Comparison of ENCODE assay signal across 8 cellular contexts in the genomic region with DNA sequence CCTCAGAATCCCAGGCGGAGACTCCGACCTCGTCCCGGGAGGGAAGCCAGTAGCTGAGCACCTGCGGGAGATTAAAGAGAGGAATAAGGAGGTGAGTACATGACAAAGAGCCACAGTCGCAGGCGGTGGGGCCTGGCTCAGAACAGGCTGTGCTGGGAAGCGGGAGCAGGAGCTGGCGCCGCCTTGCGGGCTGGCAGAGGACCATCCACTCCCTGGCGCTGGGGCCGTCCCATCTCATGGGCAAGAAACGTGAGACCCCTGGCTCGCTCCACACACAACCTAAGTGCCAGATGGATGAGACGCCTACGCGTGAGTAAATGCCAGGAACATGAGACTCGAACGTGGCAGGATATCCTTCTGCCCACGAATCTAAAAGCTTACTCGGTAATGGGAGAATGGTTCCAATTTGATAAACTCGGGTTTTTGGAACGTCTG. TPM values are rescaled to one million over a fixed set of nuclear protein-coding genes. Genes with fewer than 3 reads are reported as not detected.
DNase-seq lines count a peak whose midpoint lies in the region; ATAC-seq and TF ChIP-seq lines count a peak whose summit lies in the region.

No MANE protein-coding gene starts in this region.

- H3K36me3 ChIP-seq in adrenal gland (replicated peaks in 1 of 2) (no peaks in the 10 kb centered on the region), prostate gland (no peaks in the 10 kb centered on the region)

- TF ChIP-seq POLR2A in adrenal gland (IDR thresholded peaks at IDR 0.05): no peak
- no peak for TF ChIP-seq POLR2A in prostate gland (IDR thresholded peaks at IDR 0.05)

- H3K27me3 ChIP-seq in adrenal gland: peaks cover 4% of the 10 kb centered on the region
- no peaks in the 10 kb centered on the region for H3K27me3 ChIP-seq in prostate gland (replicated peaks; ENCODE audit: insufficient read depth)

- TF ChIP-seq CTCF in adrenal gland (IDR thresholded peaks at IDR 0.05): peak; percentile 37 to 73 (median 60)
- peak; percentile 9 to 82 (median 67) for TF ChIP-seq CTCF in prostate gland (IDR thresholded peaks at IDR 0.05)

- H3K4me3 ChIP-seq in adrenal gland (no peak overlapping the region), prostate gland (no peak overlapping the region)

- intact Hi-C loops in adrenal gland (cut with DNase I) (no loop called here), left cardiac atrium (cut with DNase I) (no loop called here), prostate gland (cut with DNase I) (loop anchor here (10.0 kb wide), 1 partner anchor 119 kb away; no protein-coding TSS in a partner anchor)

- H3K9me3 ChIP-seq in adrenal gland (replicated peaks in 1 of 3) (no peaks in the 10 kb centered on the region), prostate gland (no peaks in the 10 kb centered on the region)

- 18 to 26% (median 26%) methylated on average over 23 to 24 of the region's 24 CpGs for WGBS in adrenal gland, 4 donors
- WGBS in prostate gland: 22% methylated on average over 24 of the region's 24 CpGs

- DNase-seq in COR-L47 (lab: John Stamatoyannopoulos, UW) (peak; percentile 28), NCI-H1105 treated with DMSO at 0.1 percent for 48 hours (lab: John Stamatoyannopoulos, UW) (peak; percentile 79), adrenal gland (peak in 6 of 7 donors; percentile 72 to 88 (median 80)), left cardiac atrium (peak; percentile 83), prostate gland (ENCODE audit: low spot score) (peak; percentile 85)
- DNase-seq in stimulated activated CD4-positive, alpha-beta T cell treated with anti-CD3 and anti-CD28 coated beads, Interleukin-4, amount 100 ng/mL, for 1 hour: no peak

- H3K27ac ChIP-seq in adrenal gland (peak overlapping the region in 2 of 5 donors; percentile 17 to 29), prostate gland (peak overlapping the region; percentile 19 to 45)

- ATAC-seq in left cardiac atrium: peak; percentile 85 to 90
- ATAC-seq in GM21825 (IDR thresholded peaks at IDR 0.05; ENCODE audit: unreplicated experiment): no peak
- no peak for ATAC-seq in HG03432 (IDR thresholded peaks at IDR 0.05; ENCODE audit: unreplicated experiment)

- H3K4me1 ChIP-seq in adrenal gland (replicated peaks in 1 of 2) (peaks cover 0 to 9% of the 10 kb centered on the region in 2 donors), prostate gland (replicated peaks) (no peaks in the 10 kb centered on the region)

RNA-seq across cellular contexts. Expression of gene CEND1, which starts 6.3 kb away (rescaled TPM):
- total RNA-seq in adrenal gland: 1 to 10 TPM in 3 of 8 donors, under 1 TPM in 1, not detected in 4; 0.42 to 4.9 (median 3.0) TPM
- polyA plus RNA-seq in adrenal gland: 10 to 100 TPM in 1 of 3 donors, 1 to 10 TPM in 2; 1.6 to 14.5 (median 4.2) TPM
- total RNA-seq in left cardiac atrium: under 1 TPM in 1 of 2 donors, not detected in 1; 0.58 TPM
- 1 to 10 TPM in 1 of 2 donors, under 1 TPM in 1; 0.18 to 1.6 TPM for total RNA-seq in prostate gland

RNA-seq across cellular contexts. Expression of gene GATD1, which starts 6.3 kb away (rescaled TPM):
- total RNA-seq in adrenal gland: 100 to 1,000 TPM in 4 of 8 donors, 10 to 100 TPM in 4; 43.3 to 156 (median 96.9) TPM
- 100 to 1,000 TPM in 1 of 3 donors, 10 to 100 TPM in 2; 20.3 to 176 (median 49.3) TPM for polyA plus RNA-seq in adrenal gland
- 10 to 100 TPM; 29.8 to 43.5 TPM for total RNA-seq in left cardiac atrium
- 10 to 100 TPM; 29.9 to 72.3 TPM for total RNA-seq in prostate gland

RNA-seq across cellular contexts. Expression of gene SLC25A22, which starts 14.5 kb away (rescaled TPM):
- total RNA-seq in adrenal gland (10 to 100 TPM in 7 of 8 donors, 1 to 10 TPM in 1; 8.2 to 41.3 (median 17.6) TPM), left cardiac atrium (10 to 100 TPM in 1 of 2 donors, 1 to 10 TPM in 1; 6.5 to 11.6 TPM), prostate gland (10 to 100 TPM; 21.2 to 43.2 TPM)
- polyA plus RNA-seq in adrenal gland: 10 to 100 TPM in 2 of 3 donors, 1 to 10 TPM in 1; 7.7 to 18.8 (median 14.0) TPM

RNA-seq across cellular contexts. Expression of gene PIDD1, which starts 21.4 kb away (rescaled TPM):
- total RNA-seq in adrenal gland (10 to 100 TPM in 4 of 8 donors, 1 to 10 TPM in 4; 5.9 to 28.8 (median 12.4) TPM), left cardiac atrium (1 to 10 TPM; 8.5 to 9.1 TPM), prostate gland (10 to 100 TPM; 15.3 to 60.5 TPM)
- 100 to 1,000 TPM in 1 of 3 donors, 10 to 100 TPM in 1, under 1 TPM in 1; 0.93 to 110 (median 51.7) TPM for polyA plus RNA-seq in adrenal gland

RNA-seq across cellular contexts. Expression of gene RPLP2, which starts 26.2 kb away (rescaled TPM):
- total RNA-seq in adrenal gland: 1,000 to 10,000 TPM in 4 of 8 donors, 100 to 1,000 TPM in 4; 190 to 2,046 (median 1,187) TPM
- 1,000 to 10,000 TPM in 2 of 3 donors, 100 to 1,000 TPM in 1; 496 to 2,473 (median 1,460) TPM for polyA plus RNA-seq in adrenal gland
- 1,000 to 10,000 TPM; 1,371 to 1,375 TPM for total RNA-seq in left cardiac atrium
- total RNA-seq in prostate gland: 100 to 1,000 TPM; 431 to 906 TPM

Comparison
In these comparisons a context has a peak if more than half of its experiments do, and no peak if none do; other contexts are left out.
1. ATAC-seq: peak in left cardiac atrium (2 of 2); none in GM21825 (single experiment) and HG03432 (single experiment).